ENCODE assay signal across 8 cellular contexts in genomic region chr1:151372411-151372934, GRCh38. TPM values are rescaled to one million over a fixed set of nuclear protein-coding genes. Genes with fewer than 3 reads are reported as not detected.
DNase-seq lines count a peak whose midpoint lies in the region; ATAC-seq, FAIRE-seq and TF ChIP-seq lines count a peak whose summit lies in the region.

SELENBP1 (minus strand) TSS chr1:151372705; CDS start chr1:151372641, 64 bp downstream.

- TF ChIP-seq POLR2A in GM12891 (IDR thresholded peaks at IDR 0.05; ENCODE audit: low read depth, low read length), result no peak

- H3K79me1 ChIP-seq in neuronal stem cell (ENCODE audit: low read depth, low read length), result no peaks in the 10 kb centered on the region

- peak within 1 kb of the TSS; percentile 70 for H3K4me2 ChIP-seq in neuronal stem cell (ENCODE audit: insufficient read depth, low read length, poor library complexity, severe bottlenecking)

- H3K9me3 ChIP-seq in SJSA1 (replicated peaks) (no peaks in the 10 kb centered on the region), neuronal stem cell (replicated peaks in 1 of 2; ENCODE audit: control insufficient read depth in 2 of 2, insufficient read depth in 1 of 2, low read depth in 1 of 2, low read length in 2 of 2) (no peaks in the 10 kb centered on the region)

- H2BK5ac ChIP-seq in neuronal stem cell (ENCODE audit: low read length), result no peak within 1 kb of the TSS

- H3K4ac ChIP-seq in neuronal stem cell (ENCODE audit: low read length), result peak within 1 kb of the TSS; percentile 91

- ATAC-seq in foreskin keratinocyte, result peak; percentile 28
- no peak for ATAC-seq in HG02571 (IDR thresholded peaks at IDR 0.05; ENCODE audit: unreplicated experiment)
- no peak for ATAC-seq in HG03432 (IDR thresholded peaks at IDR 0.05; ENCODE audit: unreplicated experiment)

- no peak for TF ChIP-seq CTCF in foreskin keratinocyte (conservative IDR thresholded peaks at IDR 0.05)

- peak within 1 kb of the TSS; percentile 90 for H2AFZ ChIP-seq in neuronal stem cell (ENCODE audit: low read length)

- DNase-seq in HT-29 (ENCODE audit: low spot score) (peak; percentile 93), SJSA1 (ENCODE audit: low read depth in 1 of 2, low spot score in 2 of 2) (peak; percentile 76 to 79), foreskin keratinocyte (no peak), neuronal stem cell (ENCODE audit: low spot score) (peak; percentile 48), NOMO-1 treated with DMSO at 0.1 percent for 48 hours (lab: John Stamatoyannopoulos, UW; ENCODE audit: unreplicated experiment) (no peak), GM12891 (ENCODE audit: insufficient read length, low spot score) (no peak)

- no CpG with 5 or more reads among the region's 9 CpGs for WGBS in neuronal stem cell (ENCODE audit: extremely low coverage in 2 of 2, insufficient read length in 2 of 2, insufficient replicate concordance in 1 of 2), 2 donors

- peak within 1 kb of the TSS; percentile 34 for H3K4me3 ChIP-seq in SJSA1
- peak within 1 kb of the TSS; percentile 56 to 77 for H3K4me3 ChIP-seq in neuronal stem cell (ENCODE audit: low read length in 2 of 2)

- H3K4me1 ChIP-seq in SJSA1 (replicated peaks) (peaks cover 17% of the 10 kb centered on the region), foreskin keratinocyte (no peaks in the 10 kb centered on the region), neuronal stem cell (ENCODE audit: control insufficient read depth in 2 of 2, insufficient read depth in 1 of 2, low read depth in 1 of 2, low read length in 2 of 2) (peaks cover 4 to 10% of the 10 kb centered on the region in 2 donors)

- H3K36me3 ChIP-seq in SJSA1, result no peaks in the 10 kb centered on the region
- peaks cover 10 to 20% of the 10 kb centered on the region in 2 donors for H3K36me3 ChIP-seq in neuronal stem cell (replicated peaks in 1 of 2; ENCODE audit: control insufficient read depth in 2 of 2, insufficient read depth in 2 of 2, low read length in 2 of 2)

- peak within 1 kb of the TSS; percentile 94 for H3K23ac ChIP-seq in neuronal stem cell (ENCODE audit: low read depth, low read length, poor library complexity)

- H3K9ac ChIP-seq in neuronal stem cell (ENCODE audit: low read depth, low read length, poor library complexity), result peak within 1 kb of the TSS; percentile 47

- peak within 1 kb of the TSS; percentile 79 for H3K18ac ChIP-seq in neuronal stem cell (ENCODE audit: low read length)

- H2BK15ac ChIP-seq in neuronal stem cell (ENCODE audit: low read length), result peak within 1 kb of the TSS; percentile 95

- H4K8ac ChIP-seq in neuronal stem cell (ENCODE audit: low read depth, low read length), result peak within 1 kb of the TSS; percentile 97

- peak within 1 kb of the TSS; percentile 27 for H2BK120ac ChIP-seq in neuronal stem cell (ENCODE audit: low read depth, low read length)

- peak within 1 kb of the TSS; percentile 97 for H3K14ac ChIP-seq in neuronal stem cell (ENCODE audit: low read length)

- no peak within 1 kb of the TSS for H4K91ac ChIP-seq in neuronal stem cell (ENCODE audit: low read depth, low read length, poor library complexity)

- H3K27ac ChIP-seq in SJSA1 (no peak within 1 kb of the TSS), foreskin keratinocyte (no peak within 1 kb of the TSS), neuronal stem cell (replicated peaks; ENCODE audit: low read length) (no peak within 1 kb of the TSS)

- H3K27me3 ChIP-seq in SJSA1 (replicated peaks) (no peaks in the 10 kb centered on the region), foreskin keratinocyte (no peaks in the 10 kb centered on the region), neuronal stem cell (ENCODE audit: control insufficient read depth in 3 of 3, insufficient read depth in 3 of 3, low read depth in 1 of 3, low read length in 3 of 3) (peaks cover 0 to 1% (median 1%) of the 10 kb centered on the region in 3 experiments)

- peak within 1 kb of the TSS; percentile 89 for H2BK12ac ChIP-seq in neuronal stem cell (ENCODE audit: low read length)

- FAIRE-seq in GM12891 (lab: Jason Lieb, UNC), result no peak

- H2AK5ac ChIP-seq in neuronal stem cell (ENCODE audit: low read depth, low read length), result peak within 1 kb of the TSS; percentile 95

TF ChIP-seq in GM12891, 5 proteins besides CTCF, POLR2A, EP300 and RAD21:
- no peak for TF ChIP-seq POLR2AphosphoS5 (IDR thresholded peaks at IDR 0.05; ENCODE audit: low read depth, low read length)
- TF ChIP-seq POU2F2 (IDR thresholded peaks at IDR 0.05; ENCODE audit: low read depth, low read length), result no peak
- TF ChIP-seq PAX5 (IDR thresholded peaks at IDR 0.05; ENCODE audit: insufficient read depth, low read length, severe bottlenecking), result no peak
- TF ChIP-seq SPI1 (IDR thresholded peaks at IDR 0.05; ENCODE audit: low read depth, low read length), result no peak
- no peak for TF ChIP-seq TAF1 (IDR thresholded peaks at IDR 0.05; ENCODE audit: low read depth, low read length)
TF ChIP-seq in GM12891: peak in this region for 0.

RNA-seq across cellular contexts. Expression of gene SELENBP1, which starts in this region (rescaled TPM):
- 39.2 and 46.7 TPM in 2 replicates for total RNA-seq in HT-29 (2014; rRNA removed; shearing (Covaris generic))
- 21.6 and 31.1 TPM in 2 replicates for total RNA-seq in SJSA1 (2014; rRNA removed; shearing (Covaris generic))
- 1.6 and 2.6 TPM in 2 replicates for total RNA-seq in foreskin keratinocyte
- 2.0 and 3.3 TPM in 2 replicates for polyA plus RNA-seq in foreskin keratinocyte
- 35.5 TPM for polyA plus RNA-seq in neuronal stem cell (2013, experiment 1 of 2)
- polyA plus RNA-seq in neuronal stem cell (2013, experiment 2 of 2), result 34.7 TPM
- not detected for polyA plus RNA-seq in GM12891 (2012; ENCODE audit: low read depth, missing spikeins)

Comparison
In these comparisons a context has a peak if more than half of its experiments do, and no peak if none do; other contexts are left out.
1. DNase-seq: peak in HT-29 (single experiment), SJSA1 (2 of 2) and neuronal stem cell (single experiment); none in foreskin keratinocyte (0 of 2), NOMO-1 treated with DMSO at 0.1 percent for 48 hours (single experiment) and GM12891 (single experiment).